In genomic region chr19:53463263-53463662, GRCh38 we compare ENCODE assay signal across 10 cellular contexts. TPM values are rescaled to one million over a fixed set of nuclear protein-coding genes. Genes with fewer than 3 reads are reported as not detected.
DNase-seq lines count a peak whose midpoint lies in the region; ATAC-seq and TF ChIP-seq lines count a peak whose summit lies in the region.
"Had no signal": no experiment of that assay in that cellular context is flagged by ENCODE, and none has a peak within 500 bp of the region (broad histone marks: within the 10 kb centered on the region; RNA-seq: fewer than 3 reads in every experiment).

No MANE protein-coding gene starts in this region.

- TF ChIP-seq CTCF in Caco-2 (IDR thresholded peaks at IDR 0.05; ENCODE audit: insufficient read depth in 1 of 2, low read depth in 1 of 2, low read length in 1 of 2, severe bottlenecking in 1 of 2, unreplicated experiment in 1 of 2) (no peak), glutamatergic neuron (IDR thresholded peaks at IDR 0.05; ENCODE audit: partially characterized antibody, unreplicated experiment) (no peak), osteoblast (IDR thresholded peaks at IDR 0.05; ENCODE audit: extremely low read depth, low read depth, low read length) (no peak)

- H3K36me3 ChIP-seq in Caco-2 (ENCODE audit: control insufficient read depth, insufficient read depth, low read length) (no peaks in the 10 kb centered on the region), osteoblast (ENCODE audit: insufficient read depth, low read length) (no peaks in the 10 kb centered on the region)

- peaks cover 34% of the 10 kb centered on the region for H3K9me3 ChIP-seq in Caco-2
- H3K9me3 ChIP-seq in osteoblast (ENCODE audit: low read depth, low read length), result no peaks in the 10 kb centered on the region

- BruUV-seq in Caco-2 (replicated peaks; lab: Mats Ljungman, UMichigan), result no TSS peak

- H3K4me3 Mint-ChIP-seq in Caco-2 (ENCODE audit: unreplicated experiment), result no peak overlapping the region
- H3K4me3 Mint-ChIP-seq in glutamatergic neuron (ENCODE audit: unreplicated experiment), result peak overlapping the region; percentile 73
- H3K4me3 Mint-ChIP-seq: activated naive CD4-positive, alpha-beta T cell treated with anti-CD3 and anti-CD28 coated beads, Interleukin-2, amount 50 U/mL, for 24 hours; memory B cell had no signal

- H3K79me2 ChIP-seq in osteoblast (ENCODE audit: insufficient read depth, low read length), result no peaks in the 10 kb centered on the region

- no peaks in the 10 kb centered on the region for H3K27me3 ChIP-seq in Caco-2 (replicated peaks; ENCODE audit: control insufficient read depth, insufficient read depth, low read length)
- H3K27me3 ChIP-seq in osteoblast (ENCODE audit: insufficient read depth, low read length), result peaks cover 3% of the 10 kb centered on the region

- H3K4me1 Mint-ChIP-seq in Caco-2 (ENCODE audit: low read depth, unreplicated experiment) (peaks cover 14% of the 10 kb centered on the region), glutamatergic neuron (ENCODE audit: low read depth, unreplicated experiment) (peaks cover 3% of the 10 kb centered on the region)

- H3K27ac Mint-ChIP-seq in Caco-2 (ENCODE audit: unreplicated experiment) (peak overlapping the region; percentile 64), glutamatergic neuron (ENCODE audit: unreplicated experiment) (peak overlapping the region; percentile 75)
- H3K27ac Mint-ChIP-seq: activated naive CD4-positive, alpha-beta T cell treated with anti-CD3 and anti-CD28 coated beads, Interleukin-2, amount 50 U/mL, for 24 hours; memory B cell had no signal

- CTCF ChIA-PET in Caco-2 (lab: Charles Lee), result no interaction called here

- intact Hi-C loops in Caco-2 (cut with micrococcal nuclease; ENCODE audit: unreplicated experiment), result no loop called here

- no peak overlapping the region for H3K27ac ChIP-seq in osteoblast (ENCODE audit: low read depth, low read length)

- peak in 1 of 2 experiments; percentile 48 for DNase-seq in Caco-2
- peak; percentile 5 for DNase-seq in RPMI8226
- DNase-seq in glutamatergic neuron, result peak; percentile 65
- peak; percentile 66 for DNase-seq in osteoblast (ENCODE audit: insufficient read length, low spot score, missing footprints)
- DNase-seq in GOT3 (lab: John Stamatoyannopoulos, UW), result no peak

- H3K4me1 ChIP-seq in Caco-2 (0 out of 2 replicates have a peak, but pooled peaks cover 4% of the 10 kb centered on the region), osteoblast (ENCODE audit: insufficient read depth, low read length) (peaks cover 1% of the 10 kb centered on the region)

- no peaks in the 10 kb centered on the region for H4K20me1 ChIP-seq in osteoblast (ENCODE audit: insufficient read depth, low read length)

- H3K27me3 Mint-ChIP-seq in Caco-2 (ENCODE audit: insufficient read depth, unreplicated experiment), result no peaks in the 10 kb centered on the region
- H3K27me3 Mint-ChIP-seq in glutamatergic neuron (ENCODE audit: unreplicated experiment), result peaks cover 4% of the 10 kb centered on the region

- no peak overlapping the region for H2AFZ ChIP-seq in osteoblast (ENCODE audit: low read length)

- H3K4me3 ChIP-seq in Caco-2 (ENCODE audit: low read depth, low read length) (no peak overlapping the region), osteoblast (ENCODE audit: insufficient read depth, low read length) (peak overlapping the region; percentile 7)

- ATAC-seq in HG02870 (IDR thresholded peaks at IDR 0.05; ENCODE audit: unreplicated experiment) (no peak), GM19035 (IDR thresholded peaks at IDR 0.05; ENCODE audit: unreplicated experiment) (no peak), HG02938 (IDR thresholded peaks at IDR 0.05; ENCODE audit: unreplicated experiment) (no peak)

- H3K4me2 ChIP-seq in osteoblast (ENCODE audit: insufficient read depth, low read length), result no peak overlapping the region

- POLR2A ChIA-PET in Caco-2 (lab: Charles Lee), result interaction anchor here (0.6 kb wide), 1 partner anchor 9 kb away, joined by 3 read pairs; no protein-coding TSS in a partner anchor

- peaks cover 61% of the 10 kb centered on the region for H3K9me3 Mint-ChIP-seq in Caco-2 (ENCODE audit: unreplicated experiment)
- H3K9me3 Mint-ChIP-seq in glutamatergic neuron (ENCODE audit: unreplicated experiment), result peaks cover 12% of the 10 kb centered on the region

- H3K36me3 Mint-ChIP-seq in Caco-2 (ENCODE audit: insufficient read depth, unreplicated experiment), result peaks cover 30% of the 10 kb centered on the region
- peaks cover 22% of the 10 kb centered on the region for H3K36me3 Mint-ChIP-seq in glutamatergic neuron (ENCODE audit: unreplicated experiment)

RNA-seq across cellular contexts. Expression of gene ZNF813, which starts 4.3 kb away (rescaled TPM):
- total RNA-seq in Caco-2 (2022) (7.4 and 7.9 TPM in 2 replicates), glutamatergic neuron (ENCODE audit: unreplicated experiment) (5.2 TPM), osteoblast (3.6 and 4.4 TPM in 2 replicates)

RNA-seq across cellular contexts. Expression of gene ZNF761, which starts 31.5 kb away (rescaled TPM):
- total RNA-seq in Caco-2 (2022) (19.3 and 20.0 TPM in 2 replicates), glutamatergic neuron (ENCODE audit: unreplicated experiment) (9.8 TPM), osteoblast (13.0 and 16.5 TPM in 2 replicates)
